In genomic region chr19:18593367-18594095, GRCh38 we compare ENCODE assay signal across 8 cellular contexts. TPM values are rescaled to one million over a fixed set of nuclear protein-coding genes. Genes with fewer than 3 reads are reported as not detected.
A peak's percentile ranks its signal among the peaks of the same experiment; 100 is the strongest.
DNase-seq lines count a peak whose midpoint lies in the region; ATAC-seq and TF ChIP-seq lines count a peak whose summit lies in the region.

No MANE protein-coding gene starts in this region.

- intact Hi-C loops in CD4-positive, alpha-beta memory T cell (cut with micrococcal nuclease): loop anchor here (1.0 kb wide), 1 partner anchor 254 kb away; no protein-coding TSS in a partner anchor
- intact Hi-C loops in breast epithelium (cut with DNase I; ENCODE audit: low total_unique reads): loop anchor here (10.0 kb wide), 1 partner anchor 271 kb away; no protein-coding TSS in a partner anchor

- peaks cover 18 to 36% (median 26%) of the 10 kb centered on the region in 4 donors for H3K4me1 Mint-ChIP-seq in CD4-positive, alpha-beta memory T cell
- H3K4me1 Mint-ChIP-seq in HFFc6 (ENCODE audit: low read depth): peaks cover 19% of the 10 kb centered on the region
- H3K4me1 Mint-ChIP-seq in natural killer cell treated with Interleukin-12 subunit alpha and Interleukin-12 subunit beta and Interleukin-15 and Interleukin-18, amount 100 ng/mL, for 72 hours (ENCODE audit: low read depth in 2 of 2): peaks cover 24 to 26% of the 10 kb centered on the region in 2 donors

- no peaks in the 10 kb centered on the region for H3K9me3 ChIP-seq in CD4-positive, alpha-beta memory T cell (ENCODE audit: control insufficient read depth in 1 of 2, low read length in 2 of 2)
- no peaks in the 10 kb centered on the region for H3K9me3 ChIP-seq in breast epithelium

- no peak for ATAC-seq in natural killer cell treated with Interleukin-12 subunit alpha and Interleukin-12 subunit beta and Interleukin-15 and Interleukin-18, amount 100 ng/mL, for 72 hours
- ATAC-seq in HG02840 (IDR thresholded peaks at IDR 0.05; ENCODE audit: low FRiP score, unreplicated experiment) (no peak), HG03442 (IDR thresholded peaks at IDR 0.05; ENCODE audit: unreplicated experiment) (no peak)

- peaks cover 4% of the 10 kb centered on the region for H3K36me3 ChIP-seq in CD4-positive, alpha-beta memory T cell (ENCODE audit: insufficient read depth, low read length)
- no peaks in the 10 kb centered on the region for H3K36me3 ChIP-seq in breast epithelium

- H3K27ac Mint-ChIP-seq in CD4-positive, alpha-beta memory T cell: peak overlapping the region; percentile 15 to 92 (median 81)
- H3K27ac Mint-ChIP-seq in HFFc6: peak overlapping the region; percentile 34; the same call in 1 of the 2 replicates
- no peak overlapping the region for H3K27ac Mint-ChIP-seq in natural killer cell treated with Interleukin-12 subunit alpha and Interleukin-12 subunit beta and Interleukin-15 and Interleukin-18, amount 100 ng/mL, for 72 hours

- H3K4me1 ChIP-seq in CD4-positive, alpha-beta memory T cell (ENCODE audit: insufficient read depth, low read length): peaks cover 33% of the 10 kb centered on the region
- peaks cover 8 to 14% of the 10 kb centered on the region in 2 donors for H3K4me1 ChIP-seq in breast epithelium

- H3K4me3 Mint-ChIP-seq in CD4-positive, alpha-beta memory T cell: peak overlapping the region in 7 of 8 donors; percentile 7 to 69 (median 52)
- peak overlapping the region; percentile 58 for H3K4me3 Mint-ChIP-seq in HFFc6
- peak overlapping the region; percentile 73 for H3K4me3 Mint-ChIP-seq in natural killer cell treated with Interleukin-12 subunit alpha and Interleukin-12 subunit beta and Interleukin-15 and Interleukin-18, amount 100 ng/mL, for 72 hours

- TF ChIP-seq CTCF in HFFc6 (IDR thresholded peaks at IDR 0.05): no peak
- TF ChIP-seq CTCF in breast epithelium (IDR thresholded peaks at IDR 0.05): no peak

- no peak for TF ChIP-seq POLR2A in breast epithelium (IDR thresholded peaks at IDR 0.05)

- POLR2A ChIA-PET in CD4-positive, alpha-beta memory T cell (lab: Charles Lee; ENCODE audit: partially characterized antibody): interaction anchor here (0.8 to 2.8 kb wide), 9 partner anchors 12 to 326 kb away, joined by 3 to 18 read pairs (median 4); partner anchors contain the start of genes COPE, ELL, KXD1 and UBA52

- no peak for DNase-seq in CD4-positive, alpha-beta memory T cell
- no peak for DNase-seq in HFFc6
- DNase-seq in breast epithelium (ENCODE audit: low spot score in 2 of 2): no peak
- DNase-seq in natural killer cell treated with Interleukin-12 subunit alpha and Interleukin-12 subunit beta and Interleukin-15 and Interleukin-18, amount 100 ng/mL, for 72 hours (ENCODE audit: low spot score): no peak
- DNase-seq in 8988T: no peak
- no peak for DNase-seq in Kasumi-1 (lab: John Stamatoyannopoulos, UW)

- CTCF ChIA-PET in CD4-positive, alpha-beta memory T cell (lab: Charles Lee; ENCODE audit: partially characterized antibody): interaction anchor here (0.6 to 2.4 kb wide), 21 partner anchors 8 to 284 kb away, joined by 3 to 25 read pairs (median 4); partner anchors contain the start of genes FKBP8 and UBA52

- H3K27ac ChIP-seq in CD4-positive, alpha-beta memory T cell (ENCODE audit: low read depth, low read length): peak overlapping the region; percentile 50
- H3K27ac ChIP-seq in breast epithelium: peak overlapping the region; percentile 48 to 75

- H3K27me3 ChIP-seq in CD4-positive, alpha-beta memory T cell (ENCODE audit: insufficient read depth, low read length): no peaks in the 10 kb centered on the region
- no peaks in the 10 kb centered on the region for H3K27me3 ChIP-seq in breast epithelium

- peaks cover 0 to 6% of the 10 kb centered on the region in 2 donors for H3K36me3 Mint-ChIP-seq in CD4-positive, alpha-beta memory T cell
- H3K36me3 Mint-ChIP-seq in HFFc6 (ENCODE audit: low read depth): peaks cover 8% of the 10 kb centered on the region; the same call in 1 of the 2 replicates
- no peaks in the 10 kb centered on the region for H3K36me3 Mint-ChIP-seq in natural killer cell treated with Interleukin-12 subunit alpha and Interleukin-12 subunit beta and Interleukin-15 and Interleukin-18, amount 100 ng/mL, for 72 hours

- no peaks in the 10 kb centered on the region for H3K27me3 Mint-ChIP-seq in CD4-positive, alpha-beta memory T cell
- peaks cover 4% of the 10 kb centered on the region; the same call in 1 of the 2 replicates for H3K27me3 Mint-ChIP-seq in HFFc6 (ENCODE audit: insufficient read depth)
- H3K27me3 Mint-ChIP-seq in natural killer cell treated with Interleukin-12 subunit alpha and Interleukin-12 subunit beta and Interleukin-15 and Interleukin-18, amount 100 ng/mL, for 72 hours: peaks cover 0 to 4% of the 10 kb centered on the region in 2 donors

- H3K9me3 Mint-ChIP-seq in CD4-positive, alpha-beta memory T cell: no peaks in the 10 kb centered on the region
- H3K9me3 Mint-ChIP-seq in HFFc6: no peaks in the 10 kb centered on the region
- H3K9me3 Mint-ChIP-seq in natural killer cell treated with Interleukin-12 subunit alpha and Interleukin-12 subunit beta and Interleukin-15 and Interleukin-18, amount 100 ng/mL, for 72 hours: no peaks in the 10 kb centered on the region

- H3K4me3 ChIP-seq in CD4-positive, alpha-beta memory T cell (ENCODE audit: low read length in 2 of 2): no peak overlapping the region
- H3K4me3 ChIP-seq in breast epithelium: peak overlapping the region; percentile 24 to 68 (median 41)

RNA-seq across cellular contexts. Expression of gene REX1BD, which starts 4.9 kb away (rescaled TPM):
- 100 to 1,000 TPM; 150 to 154 TPM for total RNA-seq in CD4-positive, alpha-beta memory T cell
- 100 to 1,000 TPM; 148 to 156 TPM for polyA plus RNA-seq in CD4-positive, alpha-beta memory T cell
- total RNA-seq in HFFc6 (2021; fragmentation: NEBNext Ultra II Directional; extraction: Animal tissue kit (Norgen Biotek cat#: 25700)): 10 to 100 TPM; 50.2 to 73.8 (median 60.8) TPM
- total RNA-seq in breast epithelium: 100 to 1,000 TPM in 2 of 3 donors, 10 to 100 TPM in 1; 99.8 to 117 (median 111) TPM
- 100 to 1,000 TPM in 1 of 2 donors, 10 to 100 TPM in 1; 81.5 to 104 TPM for total RNA-seq in natural killer cell treated with Interleukin-12 subunit alpha and Interleukin-12 subunit beta and Interleukin-15 and Interleukin-18, amount 100 ng/mL, for 72 hours

RNA-seq across cellular contexts. Expression of gene CRLF1, which starts 13.1 kb away (rescaled TPM):
- not detected for total RNA-seq in CD4-positive, alpha-beta memory T cell
- under 1 TPM in 1 of 2 donors, not detected in 1; 0.70 TPM for polyA plus RNA-seq in CD4-positive, alpha-beta memory T cell
- total RNA-seq in HFFc6 (2021; fragmentation: NEBNext Ultra II Directional; extraction: Animal tissue kit (Norgen Biotek cat#: 25700)): 1 to 10 TPM; 1.6 to 4.1 (median 2.4) TPM
- total RNA-seq in breast epithelium: 10 to 100 TPM in 2 of 3 donors, 1 to 10 TPM in 1; 5.6 to 68.6 (median 21.0) TPM
- total RNA-seq in natural killer cell treated with Interleukin-12 subunit alpha and Interleukin-12 subunit beta and Interleukin-15 and Interleukin-18, amount 100 ng/mL, for 72 hours: not detected

RNA-seq across cellular contexts. Expression of gene TMEM59L, which starts 19.1 kb away (rescaled TPM):
- not detected for total RNA-seq in CD4-positive, alpha-beta memory T cell
- polyA plus RNA-seq in CD4-positive, alpha-beta memory T cell: not detected
- 1 to 10 TPM; 1.7 to 4.3 (median 3.2) TPM for total RNA-seq in HFFc6 (2021; fragmentation: NEBNext Ultra II Directional; extraction: Animal tissue kit (Norgen Biotek cat#: 25700))
- total RNA-seq in breast epithelium: 1 to 10 TPM in 2 of 3 donors, not detected in 1; 1.2 to 2.3 TPM
- total RNA-seq in natural killer cell treated with Interleukin-12 subunit alpha and Interleukin-12 subunit beta and Interleukin-15 and Interleukin-18, amount 100 ng/mL, for 72 hours: not detected

RNA-seq across cellular contexts. Expression of gene UBA52, which starts 21.9 kb away (rescaled TPM):
- total RNA-seq in CD4-positive, alpha-beta memory T cell: 1,000 to 10,000 TPM; 1,962 to 1,978 TPM
- polyA plus RNA-seq in CD4-positive, alpha-beta memory T cell: 1,000 to 10,000 TPM; 1,135 to 1,692 TPM
- 1,000 to 10,000 TPM; 1,140 to 1,305 (median 1,270) TPM for total RNA-seq in HFFc6 (2021; fragmentation: NEBNext Ultra II Directional; extraction: Animal tissue kit (Norgen Biotek cat#: 25700))
- total RNA-seq in breast epithelium: 100 to 1,000 TPM; 729 to 865 (median 831) TPM
- 1,000 to 10,000 TPM; 1,148 to 1,390 TPM for total RNA-seq in natural killer cell treated with Interleukin-12 subunit alpha and Interleukin-12 subunit beta and Interleukin-15 and Interleukin-18, amount 100 ng/mL, for 72 hours

RNA-seq across cellular contexts. Expression of gene KXD1, which starts 35.9 kb away (rescaled TPM):
- total RNA-seq in CD4-positive, alpha-beta memory T cell: 10 to 100 TPM; 95.3 to 95.6 TPM
- 10 to 100 TPM; 88.8 to 94.3 TPM for polyA plus RNA-seq in CD4-positive, alpha-beta memory T cell
- total RNA-seq in HFFc6 (2021; fragmentation: NEBNext Ultra II Directional; extraction: Animal tissue kit (Norgen Biotek cat#: 25700)): 100 to 1,000 TPM; 109 to 123 (median 115) TPM
- 100 to 1,000 TPM in 2 of 3 donors, 10 to 100 TPM in 1; 92.6 to 140 (median 139) TPM for total RNA-seq in breast epithelium
- 100 to 1,000 TPM; 105 to 144 TPM for total RNA-seq in natural killer cell treated with Interleukin-12 subunit alpha and Interleukin-12 subunit beta and Interleukin-15 and Interleukin-18, amount 100 ng/mL, for 72 hours

Comparison
In these comparisons a context has a peak if more than half of its experiments do, and no peak if none do; other contexts are left out.
1. H3K4me3 ChIP-seq: peak in breast epithelium (3 of 3); none in CD4-positive, alpha-beta memory T cell (0 of 2).
2. H3K27ac Mint-ChIP-seq: peak in CD4-positive, alpha-beta memory T cell (7 of 7) and HFFc6 (single experiment); none in natural killer cell treated with Interleukin-12 subunit alpha and Interleukin-12 subunit beta and Interleukin-15 and Interleukin-18, amount 100 ng/mL, for 72 hours (0 of 2).
3. Peak in every context shown above with its lines, with median percentiles within 50 percentile points of each other: H3K4me3 Mint-ChIP-seq.